ENCODE assay signal across 1 cellular context in genomic region chr12:95942532-95943230, GRCh38.
A peak's percentile ranks its signal among the peaks of the same experiment; 100 is the strongest.
TF ChIP-seq lines count a peak whose summit lies in the region.

Gene CCDC38, minus strand, starts transcription at chr12:95942614. Its CDS starts 6,105 bp downstream, at chr12:95936509.

TF ChIP-seq in HepG2, 621 proteins besides CTCF, POLR2A, EP300 and RAD21 (continued from another document and continues in another):
- TF ChIP-seq USF2 (IDR thresholded peaks at IDR 0.05; ENCODE audit: low read depth, low read length) (peak; percentile 90), USF2 (CRISPR knock-in tag; IDR thresholded peaks at IDR 0.05; ENCODE audit: borderline replicate concordance) (peak; percentile 93), MTF1 (CRISPR knock-in tag; IDR thresholded peaks at IDR 0.05) (0 out of 2 replicates have a peak, but pooled peaks have one; percentile 53), ZNF3 (CRISPR knock-in tag; IDR thresholded peaks at IDR 0.05) (no peak), ZNF614 (CRISPR knock-in tag; IDR thresholded peaks at IDR 0.05; ENCODE audit: borderline replicate concordance) (peak; percentile 15; the same call in 1 of the 2 replicates), ZNF703 (CRISPR knock-in tag; IDR thresholded peaks at IDR 0.05; ENCODE audit: borderline replicate concordance) (no peak), ZNF75D (CRISPR knock-in tag; IDR thresholded peaks at IDR 0.05; ENCODE audit: borderline replicate concordance) (no peak), ZBTB10 (CRISPR knock-in tag; IDR thresholded peaks at IDR 0.05; ENCODE audit: borderline replicate concordance) (peak; percentile 84; the same call in 1 of the 2 replicates), UBTF (CRISPR knock-in tag; IDR thresholded peaks at IDR 0.05) (peak; percentile 73), HIVEP1 (CRISPR knock-in tag; IDR thresholded peaks at IDR 0.05) (peak; percentile 44; the same call in 1 of the 2 replicates), MXD3 (CRISPR knock-in tag; IDR thresholded peaks at IDR 0.05) (peak; percentile 62; the same call in 1 of the 2 replicates), TFDP1 (CRISPR knock-in tag; IDR thresholded peaks at IDR 0.05; ENCODE audit: borderline replicate concordance) (peak; percentile 34; the same call in 1 of the 2 replicates), SALL1 (CRISPR knock-in tag; IDR thresholded peaks at IDR 0.05) (no peak; the same call in 1 of the 2 replicates), TRIM24 (CRISPR knock-in tag; IDR thresholded peaks at IDR 0.05) (no peak), MAFK (conservative IDR thresholded peaks at IDR 0.05 in 1 of 2, IDR thresholded peaks at IDR 0.05 in 1 of 2; ENCODE audit: low read length in 2 of 2) (no peak), DRAP1 (CRISPR knock-in tag; IDR thresholded peaks at IDR 0.05) (peak; percentile 34; the same call in 1 of the 2 replicates), ZNF18 (CRISPR knock-in tag; IDR thresholded peaks at IDR 0.05; ENCODE audit: insufficient replicate concordance) (peak; percentile 85), ZKSCAN8 (CRISPR knock-in tag; IDR thresholded peaks at IDR 0.05; ENCODE audit: borderline replicate concordance) (peak; percentile 28; the same call in 1 of the 2 replicates), ZNF891 (CRISPR knock-in tag; IDR thresholded peaks at IDR 0.05) (peak; percentile 79; the same call in 1 of the 2 replicates), ZBTB38 (CRISPR knock-in tag; IDR thresholded peaks at IDR 0.05) (peak; percentile 5; the same call in 1 of the 2 replicates), ZNF136 (CRISPR knock-in tag; IDR thresholded peaks at IDR 0.05; ENCODE audit: low read depth) (no peak), ATRX (CRISPR knock-in tag; IDR thresholded peaks at IDR 0.05; ENCODE audit: borderline replicate concordance) (no peak), FOXP4 (CRISPR knock-in tag; IDR thresholded peaks at IDR 0.05) (no peak), KMT2B (CRISPR knock-in tag; IDR thresholded peaks at IDR 0.05) (peak; percentile 41), MXI1 (IDR thresholded peaks at IDR 0.05; ENCODE audit: borderline replicate concordance, low read depth, low read length) (no peak), ZNF263 (CRISPR knock-in tag; IDR thresholded peaks at IDR 0.05) (peak; percentile 93), ZNF607 (CRISPR knock-in tag; IDR thresholded peaks at IDR 0.05; ENCODE audit: borderline replicate concordance) (peak; percentile 52; the same call in 1 of the 2 replicates), ZNF710 (CRISPR knock-in tag; IDR thresholded peaks at IDR 0.05; ENCODE audit: borderline replicate concordance) (peak; percentile 71), REST (IDR thresholded peaks at IDR 0.05; ENCODE audit: borderline replicate concordance in 1 of 2, low read depth in 1 of 2, low read length in 2 of 2) (0 out of 4 replicates have a peak, but pooled peaks of 1 of the 2 experiments have one; percentile 13), ZNF264 (CRISPR knock-in tag; IDR thresholded peaks at IDR 0.05) (peak; percentile 41), NR2C2 (CRISPR knock-in tag; IDR thresholded peaks at IDR 0.05; ENCODE audit: borderline replicate concordance) (peak; percentile 44)
